ENCODE assay signal across 27 cellular contexts in the genomic region with DNA sequence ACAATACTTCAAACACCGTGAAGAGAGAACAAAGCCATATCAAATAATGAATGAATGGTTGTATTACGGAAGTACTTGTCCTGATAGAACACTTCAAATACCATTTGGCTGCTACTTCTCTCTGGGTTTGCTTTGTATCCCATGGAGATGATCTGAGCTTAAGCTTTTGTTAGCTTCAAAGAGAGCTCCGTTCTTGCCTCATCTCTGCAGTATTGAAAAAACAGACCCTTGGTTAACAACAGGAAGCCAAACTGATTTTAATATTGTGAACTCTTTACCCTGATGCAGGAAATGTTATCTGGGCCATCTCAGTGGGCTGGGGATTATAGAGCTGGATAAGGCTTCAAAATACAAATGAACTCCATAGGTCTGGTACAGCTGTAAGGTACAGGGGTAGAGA.
DNase-seq lines count a peak whose midpoint lies in the region; ATAC-seq, FAIRE-seq and TF ChIP-seq lines count a peak whose summit lies in the region.
"Had no signal": no experiment of that assay in that cellular context is flagged by ENCODE, and none has a peak within 500 bp of the region (broad histone marks: within the 10 kb centered on the region; RNA-seq: fewer than 3 reads in every experiment).

No MANE protein-coding gene starts in this region.

- H3K9ac ChIP-seq in HepG2 (ENCODE audit: insufficient read depth, low read depth, low read length): no peak overlapping the region

- H3K4me3 ChIP-seq in HepG2 (replicated peaks in 1 of 3; ENCODE audit: insufficient read depth in 1 of 3, low read depth in 2 of 3, low read length in 3 of 3) (no peak overlapping the region), right lobe of liver (no peak overlapping the region), body of pancreas (no peak overlapping the region)
- H3K4me3 ChIP-seq: cardiac muscle cell, esophagus muscularis mucosa, hepatocyte, left ventricle myocardium inferior, smooth muscle cell had no signal

- H3K4me2 ChIP-seq in HepG2 (ENCODE audit: low read depth, low read length): no peak overlapping the region
- H3K4me2 ChIP-seq: hepatocyte, smooth muscle cell had no signal

- no peak for ATAC-seq in HepG2
- no peak for ATAC-seq in right lobe of liver
- no peak for ATAC-seq in body of pancreas
- ATAC-seq: natural killer cell treated with Interleukin-12 subunit alpha and Interleukin-12 subunit beta and Interleukin-15 and Interleukin-18, amount 100 ng/mL, for 72 hours had no signal

- no peaks in the 10 kb centered on the region for H3K9me3 ChIP-seq in HepG2 (ENCODE audit: low read length)
- H3K9me3 ChIP-seq in right lobe of liver: no peaks in the 10 kb centered on the region
- no peaks in the 10 kb centered on the region for H3K9me3 ChIP-seq in body of pancreas
- H3K9me3 ChIP-seq: esophagus muscularis mucosa had no signal

- H3K27me3 ChIP-seq in HepG2 (ENCODE audit: control insufficient read depth in 1 of 2, insufficient read depth in 2 of 2, low read length in 2 of 2) (no peaks in the 10 kb centered on the region), right lobe of liver (no peaks in the 10 kb centered on the region), body of pancreas (no peaks in the 10 kb centered on the region)
- H3K27me3 ChIP-seq: cardiac muscle cell, esophagus muscularis mucosa, hepatocyte had no signal

- WGBS in HepG2 (ENCODE audit: low lambda C conversion rate): 17% methylated on average over 3 of the region's 3 CpGs
- WGBS in right lobe of liver (ENCODE audit: insufficient coverage, low coverage, low lambda C conversion rate, missing lambda C conversion rate): 39% methylated on average over 3 of the region's 3 CpGs
- WGBS in body of pancreas, 2 donors: 55 to 56% methylated on average over 3 of the region's 3 CpGs

- no peak for TF ChIP-seq RAD21 in HepG2 (CRISPR knock-in tag; IDR thresholded peaks at IDR 0.05)

- no TSS peak for BruUV-seq in HepG2 (replicated peaks; lab: Mats Ljungman, UMichigan)

- no peak overlapping the region for H2AFZ ChIP-seq in HepG2 (ENCODE audit: low read length)
- H2AFZ ChIP-seq: hepatocyte had no signal

- no peak for FAIRE-seq in HepG2 (lab: Jason Lieb, UNC)
- FAIRE-seq: A204.1, H54 had no signal

- H3K27ac ChIP-seq in HepG2 (ENCODE audit: extremely low read length, insufficient read depth, low read length) (no peak overlapping the region), right lobe of liver (no peak overlapping the region), body of pancreas (no peak overlapping the region)
- H3K27ac ChIP-seq: cardiac muscle cell, esophagus muscularis mucosa, hepatocyte, left ventricle myocardium inferior had no signal

- H3K36me3 ChIP-seq in HepG2 (replicated peaks in 1 of 2; ENCODE audit: control insufficient read depth in 1 of 2, insufficient read depth in 2 of 2, low read length in 2 of 2): no peaks in the 10 kb centered on the region
- no peaks in the 10 kb centered on the region for H3K36me3 ChIP-seq in right lobe of liver
- H3K36me3 ChIP-seq in body of pancreas (replicated peaks in 1 of 2; ENCODE audit: insufficient read depth in 1 of 2, low read depth in 2 of 2): no peaks in the 10 kb centered on the region
- H3K36me3 ChIP-seq: cardiac muscle cell, esophagus muscularis mucosa, left ventricle myocardium inferior had no signal

- no peak for TF ChIP-seq POLR2A in HepG2 (IDR thresholded peaks at IDR 0.05; ENCODE audit: insufficient read depth in 1 of 2, low read depth in 2 of 2, low read length in 2 of 2)
- TF ChIP-seq POLR2A in right lobe of liver (IDR thresholded peaks at IDR 0.05): no peak
- no peak for TF ChIP-seq POLR2A in body of pancreas (IDR thresholded peaks at IDR 0.05)

- intact Hi-C loops in HepG2 (cut with micrococcal nuclease; ENCODE audit: unreplicated experiment): no loop called here
- intact Hi-C loops in right lobe of liver (cut with DNase I): no loop called here
- intact Hi-C loops in body of pancreas (cut with DNase I): no loop called here

- no peaks in the 10 kb centered on the region for H3K4me1 ChIP-seq in HepG2 (ENCODE audit: insufficient read depth, low read length)
- no peaks in the 10 kb centered on the region for H3K4me1 ChIP-seq in right lobe of liver
- no peaks in the 10 kb centered on the region for H3K4me1 ChIP-seq in body of pancreas
- H3K4me1 ChIP-seq: esophagus muscularis mucosa, left ventricle myocardium inferior had no signal

- CTCF ChIA-PET in HepG2 (lab: Yijun Ruan, JAX; ENCODE audit: low intra/inter-chr PET ratio, low total read pairs): no interaction called here

- TF ChIP-seq CTCF in HepG2 (CRISPR knock-in tag; IDR thresholded peaks at IDR 0.05) (no peak), right lobe of liver (IDR thresholded peaks at IDR 0.05) (no peak), body of pancreas (IDR thresholded peaks at IDR 0.05) (no peak)

- no peaks in the 10 kb centered on the region for H4K20me1 ChIP-seq in HepG2 (ENCODE audit: insufficient read depth, low read length)

- POLR2A ChIA-PET in HepG2 (lab: Yijun Ruan, JAX): no interaction called here

- H3K79me2 ChIP-seq in HepG2 (ENCODE audit: insufficient read depth, low read length): no peaks in the 10 kb centered on the region
- H3K79me2 ChIP-seq: hepatocyte had no signal

- DNase-seq in HepG2 (ENCODE audit: low spot score): peak; percentile 9
- DNase-seq in right lobe of liver: no peak
- DNase-seq in NCI-H1092 (lab: John Stamatoyannopoulos, UW): peak; percentile 44
- DNase-seq in NCI-H510A (lab: John Stamatoyannopoulos, UW): peak; percentile 30
- no peak for DNase-seq in body of pancreas
- DNase-seq in hippocampal formation (lab: John Stamatoyannopoulos, UW): no peak
- no peak for DNase-seq in GM03348 (ENCODE audit: low spot score)
- no peak for DNase-seq in GF-D8 (lab: John Stamatoyannopoulos, UW)
- DNase-seq: activated CD4-positive, alpha-beta T cell treated with anti-CD3 and anti-CD28 coated beads, Interleukin-2, amount 10 ng/mL, durations not matched to agents 7 days and 5 days; activated naive CD4-positive, alpha-beta T cell treated with anti-CD3 and anti-CD28 coated beads, Interleukin-2, amount 50 U/mL, for 16 hours; amygdala; cortex of kidney; foreskin melanocyte; left ventricle myocardium inferior; midbrain; NCI-H2081 treated with DMSO at 0.1 percent for 48 hours; NCI-H526; retina; RPMI8226; T-helper 2 cell had no signal

- TF ChIP-seq EP300 in HepG2 (IDR thresholded peaks at IDR 0.05; ENCODE audit: low read depth in 2 of 2, low read length in 2 of 2) (no peak), HepG2 (CRISPR knock-in tag; IDR thresholded peaks at IDR 0.05; ENCODE audit: borderline replicate concordance) (no peak)

- in situ Hi-C loops in HepG2 (cut with HindIII; ENCODE audit: extremely low pct_ligation_motif_present, low pct_unique_long_range_greater_than_20kb): no loop called here

TF ChIP-seq in HepG2, 621 proteins besides CTCF, POLR2A, EP300 and RAD21:
- TF ChIP-seq PITX1 (CRISPR knock-in tag; IDR thresholded peaks at IDR 0.05) (no peak), ZFY (CRISPR knock-in tag; IDR thresholded peaks at IDR 0.05) (no peak), IKZF1 (IDR thresholded peaks at IDR 0.05) (no peak), ZNF441 (CRISPR knock-in tag; IDR thresholded peaks at IDR 0.05; ENCODE audit: borderline replicate concordance) (no peak)

Comparison
In these comparisons a context has a peak if more than half of its experiments do, and no peak if none do; other contexts are left out.
1. DNase-seq: peak in HepG2 (single experiment), NCI-H1092 (single experiment) and NCI-H510A (single experiment); none in right lobe of liver (0 of 3), body of pancreas (0 of 4), hippocampal formation (0 of 2), GM03348 (single experiment) and GF-D8 (single experiment).